19 cellular contexts compared by ENCODE assay signal in genomic region chr7:130473289-130473688, GRCh38. TPM values are rescaled to one million over a fixed set of nuclear protein-coding genes. Genes with fewer than 3 reads are reported as not detected.
DNase-seq lines count a peak whose midpoint lies in the region; ATAC-seq, FAIRE-seq and TF ChIP-seq lines count a peak whose summit lies in the region.
"Had no signal": no experiment of that assay in that cellular context is flagged by ENCODE, and none has a peak within 500 bp of the region (broad histone marks: within the 10 kb centered on the region; RNA-seq: fewer than 3 reads in every experiment).

No MANE protein-coding gene starts in this region.

- TF ChIP-seq EP300 in HepG2 (IDR thresholded peaks at IDR 0.05; ENCODE audit: low read depth in 2 of 2, low read length in 2 of 2) = no peak
- TF ChIP-seq EP300 in HepG2 (CRISPR knock-in tag; IDR thresholded peaks at IDR 0.05; ENCODE audit: borderline replicate concordance) = no peak

- in situ Hi-C loops in HepG2 (cut with HindIII; ENCODE audit: extremely low pct_ligation_motif_present, low pct_unique_long_range_greater_than_20kb) = no loop called here

- intact Hi-C loops in right lobe of liver (cut with DNase I) = no loop called here
- intact Hi-C loops in HepG2 (cut with micrococcal nuclease; ENCODE audit: unreplicated experiment) = no loop called here
- intact Hi-C loops in prostate gland (cut with DNase I) = no loop called here

- H3K4me3 ChIP-seq in right lobe of liver (no peak overlapping the region), HepG2 (replicated peaks in 1 of 3; ENCODE audit: insufficient read depth in 1 of 3, low read depth in 2 of 3, low read length in 3 of 3) (no peak overlapping the region), OCI-LY3 (ENCODE audit: low read length) (no peak overlapping the region), prostate gland (no peak overlapping the region)
- H3K4me3 ChIP-seq: neural progenitor cell, upper lobe of left lung had no signal

- no peaks in the 10 kb centered on the region for H3K36me3 ChIP-seq in right lobe of liver
- no peaks in the 10 kb centered on the region for H3K36me3 ChIP-seq in HepG2 (replicated peaks in 1 of 2; ENCODE audit: control insufficient read depth in 1 of 2, insufficient read depth in 2 of 2, low read length in 2 of 2)
- H3K36me3 ChIP-seq in OCI-LY3 (replicated peaks; ENCODE audit: low read depth, low read length) = no peaks in the 10 kb centered on the region
- H3K36me3 ChIP-seq in prostate gland = no peaks in the 10 kb centered on the region
- H3K36me3 ChIP-seq: neural progenitor cell, upper lobe of left lung had no signal

- H3K27ac ChIP-seq in right lobe of liver (no peak overlapping the region), HepG2 (ENCODE audit: extremely low read length, insufficient read depth, low read length) (no peak overlapping the region), OCI-LY3 (ENCODE audit: low read length) (no peak overlapping the region), prostate gland (no peak overlapping the region)
- H3K27ac ChIP-seq: neural progenitor cell, upper lobe of left lung had no signal

- no peaks in the 10 kb centered on the region for H4K20me1 ChIP-seq in HepG2 (ENCODE audit: insufficient read depth, low read length)
- H4K20me1 ChIP-seq in OCI-LY3 (ENCODE audit: insufficient read depth, low read length) = no peaks in the 10 kb centered on the region

- CTCF ChIA-PET in HepG2 (lab: Yijun Ruan, JAX; ENCODE audit: low intra/inter-chr PET ratio, low total read pairs) = no interaction called here
- CTCF ChIA-PET in activated CD8-positive, alpha-beta memory T cell treated with anti-CD3 and anti-CD28 coated beads, Interleukin-2, amount 10 ng/mL, durations not matched to agents 7 days and 5 days (lab: Charles Lee) = interaction anchor here (0.5 to 1.2 kb wide), 2 partner anchors 11 to 60 kb away, joined by 3 read pairs; no protein-coding TSS in a partner anchor

- no peak overlapping the region for H3K4me3 Mint-ChIP-seq in activated CD8-positive, alpha-beta memory T cell treated with anti-CD3 and anti-CD28 coated beads, Interleukin-2, amount 10 ng/mL, durations not matched to agents 7 days and 5 days
- H3K4me3 Mint-ChIP-seq: neural progenitor cell had no signal

- FAIRE-seq in HepG2 (lab: Jason Lieb, UNC) = no peak
- FAIRE-seq: endometrium, kidney had no signal

- H3K4me1 ChIP-seq in right lobe of liver (no peaks in the 10 kb centered on the region), HepG2 (ENCODE audit: insufficient read depth, low read length) (no peaks in the 10 kb centered on the region), OCI-LY3 (ENCODE audit: low read length) (peaks cover 11% of the 10 kb centered on the region), prostate gland (replicated peaks) (no peaks in the 10 kb centered on the region)
- H3K4me1 ChIP-seq: upper lobe of left lung had no signal

- no peak for TF ChIP-seq RAD21 in HepG2 (CRISPR knock-in tag; IDR thresholded peaks at IDR 0.05)

- ATAC-seq in right lobe of liver = peak; percentile 32 to 54 (median 42)
- no peak for ATAC-seq in HepG2
- ATAC-seq in HG03378 (IDR thresholded peaks at IDR 0.05; ENCODE audit: unreplicated experiment) = no peak
- no peak for ATAC-seq in activated CD8-positive, alpha-beta memory T cell treated with anti-CD3 and anti-CD28 coated beads, Interleukin-2, amount 10 ng/mL, durations not matched to agents 7 days and 5 days
- ATAC-seq: stimulated activated naive CD8-positive, alpha-beta T cell treated with anti-CD3 and anti-CD28 coated beads, Interleukin-15, Interleukin-2, amounts not matched to agents 100 U/mL and 50 U/mL, for 24 hours had no signal

- no peak overlapping the region for H3K27ac Mint-ChIP-seq in activated CD8-positive, alpha-beta memory T cell treated with anti-CD3 and anti-CD28 coated beads, Interleukin-2, amount 10 ng/mL, durations not matched to agents 7 days and 5 days

- no peak overlapping the region for H2AFZ ChIP-seq in HepG2 (ENCODE audit: low read length)
- H2AFZ ChIP-seq in OCI-LY3 (ENCODE audit: low read depth, low read length) = peak overlapping the region; percentile 56
- H2AFZ ChIP-seq: neural progenitor cell had no signal

- H3K36me3 Mint-ChIP-seq in activated CD8-positive, alpha-beta memory T cell treated with anti-CD3 and anti-CD28 coated beads, Interleukin-2, amount 10 ng/mL, durations not matched to agents 7 days and 5 days = no peaks in the 10 kb centered on the region
- H3K36me3 Mint-ChIP-seq: neural progenitor cell had no signal

- no peaks in the 10 kb centered on the region for H3K9me3 ChIP-seq in right lobe of liver
- H3K9me3 ChIP-seq in HepG2 (ENCODE audit: low read length) = peaks cover 4% of the 10 kb centered on the region; the same call in 1 of the 2 replicates
- H3K9me3 ChIP-seq in OCI-LY3 (ENCODE audit: insufficient read depth, low read length) = no peaks in the 10 kb centered on the region
- no peaks in the 10 kb centered on the region for H3K9me3 ChIP-seq in prostate gland

- H3K79me2 ChIP-seq in HepG2 (ENCODE audit: insufficient read depth, low read length) (no peaks in the 10 kb centered on the region), OCI-LY3 (ENCODE audit: low read length) (no peaks in the 10 kb centered on the region)

- no peak overlapping the region for H3K9ac ChIP-seq in HepG2 (ENCODE audit: insufficient read depth, low read depth, low read length)
- H3K9ac ChIP-seq in OCI-LY3 (ENCODE audit: low read length) = no peak overlapping the region
- H3K9ac ChIP-seq: neural progenitor cell had no signal

- no peaks in the 10 kb centered on the region for H3K27me3 ChIP-seq in right lobe of liver
- H3K27me3 ChIP-seq in HepG2 (ENCODE audit: control insufficient read depth in 1 of 2, insufficient read depth in 2 of 2, low read length in 2 of 2) = peaks cover 0 to 15% of the 10 kb centered on the region in 2 experiments; a peak in 1 of 5 replicates
- no peaks in the 10 kb centered on the region for H3K27me3 ChIP-seq in OCI-LY3 (ENCODE audit: low read depth, low read length)
- no peaks in the 10 kb centered on the region for H3K27me3 ChIP-seq in prostate gland (replicated peaks; ENCODE audit: insufficient read depth)
- H3K27me3 ChIP-seq: neural progenitor cell, upper lobe of left lung had no signal

- peaks cover 23% of the 10 kb centered on the region for H3K4me1 Mint-ChIP-seq in activated CD8-positive, alpha-beta memory T cell treated with anti-CD3 and anti-CD28 coated beads, Interleukin-2, amount 10 ng/mL, durations not matched to agents 7 days and 5 days

- peaks cover 16% of the 10 kb centered on the region for H3K27me3 Mint-ChIP-seq in activated CD8-positive, alpha-beta memory T cell treated with anti-CD3 and anti-CD28 coated beads, Interleukin-2, amount 10 ng/mL, durations not matched to agents 7 days and 5 days

- H3K9me3 Mint-ChIP-seq in activated CD8-positive, alpha-beta memory T cell treated with anti-CD3 and anti-CD28 coated beads, Interleukin-2, amount 10 ng/mL, durations not matched to agents 7 days and 5 days (ENCODE audit: low read depth) = peaks cover 2% of the 10 kb centered on the region

- TF ChIP-seq POLR2A in right lobe of liver (IDR thresholded peaks at IDR 0.05) (no peak), HepG2 (IDR thresholded peaks at IDR 0.05; ENCODE audit: insufficient read depth in 1 of 2, low read depth in 2 of 2, low read length in 2 of 2) (no peak), prostate gland (IDR thresholded peaks at IDR 0.05) (no peak)

- DNase-seq in right lobe of liver (no peak), HepG2 (ENCODE audit: low spot score) (no peak), globus pallidus (ENCODE audit: low spot score) (peak; percentile 42), prostate gland (ENCODE audit: low spot score) (no peak), NCI-H187 treated with DMSO at 0.1 percent for 48 hours (lab: John Stamatoyannopoulos, UW) (no peak)
- no peak for DNase-seq in activated CD8-positive, alpha-beta memory T cell treated with anti-CD3 and anti-CD28 coated beads, Interleukin-2, amount 10 ng/mL, durations not matched to agents 7 days and 5 days
- DNase-seq: activated gamma-delta T cell; aorta; hippocampal formation; kidney; mesendoderm; retina; stimulated activated CD4-positive, alpha-beta T cell treated with anti-CD3 and anti-CD28 coated beads, Interleukin-15, amount 100 ng/mL, for 24 hours; stimulated activated naive CD8-positive, alpha-beta T cell treated with anti-CD3 and anti-CD28 coated beads, Interleukin-15, Interleukin-2, amounts not matched to agents 100 U/mL and 50 U/mL, for 24 hours; upper lobe of left lung had no signal

- BruUV-seq in HepG2 (replicated peaks; lab: Mats Ljungman, UMichigan) = no TSS peak

- H3K4me2 ChIP-seq in HepG2 (ENCODE audit: low read depth, low read length) (no peak overlapping the region), OCI-LY3 (ENCODE audit: low read length) (peak overlapping the region; percentile 42)
- H3K4me2 ChIP-seq: neural progenitor cell had no signal

- POLR2A ChIA-PET in HepG2 (lab: Yijun Ruan, JAX) = no interaction called here

- TF ChIP-seq CTCF in right lobe of liver (IDR thresholded peaks at IDR 0.05) = no peak
- no peak for TF ChIP-seq CTCF in HepG2 (CRISPR knock-in tag; IDR thresholded peaks at IDR 0.05)
- TF ChIP-seq CTCF in OCI-LY3 (IDR thresholded peaks at IDR 0.05; ENCODE audit: low read depth, low read length) = no peak
- TF ChIP-seq CTCF in prostate gland (IDR thresholded peaks at IDR 0.05) = no peak

RNA-seq across cellular contexts. Expression of gene MEST, which starts 18.6 kb away (rescaled TPM):
- total RNA-seq in right lobe of liver = 10 to 100 TPM; 23.4 to 46.9 (median 31.2) TPM
- total RNA-seq in HepG2 (2016; rRNA removed; fragmentation: Illumina TruSeq; extraction: Trizol) = 49.5 and 51.3 TPM in 2 replicates
- total RNA-seq in HepG2 (2016; cell fraction: cytosol; rRNA removed; fragmentation: Illumina TruSeq; extraction: Trizol; ENCODE audit: low read depth) = 19.0 and 20.2 TPM in 2 replicates
- 48.3 and 49.2 TPM in 2 replicates for total RNA-seq in HepG2 (2016; cell fraction: insoluble cytoplasmic fraction; rRNA removed; fragmentation: Illumina TruSeq; extraction: Trizol)
- total RNA-seq in HepG2 (2016; cell fraction: membrane; rRNA removed; fragmentation: Illumina TruSeq; extraction: Trizol) = 66.9 and 68.4 TPM in 2 replicates
- total RNA-seq in HepG2 (2016; cell fraction: nucleus; rRNA removed; fragmentation: Illumina TruSeq; extraction: Trizol) = 32.7 and 34.1 TPM in 2 replicates
- 49.7 and 54.6 TPM in 2 replicates for polyA plus RNA-seq in HepG2 (2011; rRNA removed)
- polyA plus RNA-seq in HepG2 (2011; cell fraction: cytosol; rRNA removed) = 37.9 and 63.6 TPM in 2 replicates
- 18.8 and 26.3 TPM in 2 replicates for polyA plus RNA-seq in HepG2 (2011; cell fraction: nucleus; rRNA removed)
- polyA plus RNA-seq in HepG2 (2012) = 29.5 and 48.0 TPM in 2 replicates
- 20.0 and 26.6 TPM in 2 replicates for polyA plus RNA-seq in HepG2 (2016; cell fraction: cytosol; fragmentation: Illumina TruSeq; extraction: Trizol; ENCODE audit: low read depth)
- polyA plus RNA-seq in HepG2 (2016; cell fraction: insoluble cytoplasmic fraction; fragmentation: Illumina TruSeq; extraction: Trizol; ENCODE audit: low read depth) = 48.3 and 55.2 TPM in 2 replicates
- polyA plus RNA-seq in HepG2 (2016; cell fraction: membrane; fragmentation: Illumina TruSeq; extraction: Trizol; ENCODE audit: low read depth) = 60.1 and 64.4 TPM in 2 replicates
- 46.5 and 51.1 TPM in 2 replicates for polyA plus RNA-seq in HepG2 (2016; cell fraction: nucleus; fragmentation: Illumina TruSeq; extraction: Trizol; ENCODE audit: insufficient read depth, low read depth)
- polyA minus RNA-seq in HepG2 (2011; rRNA and poly(A)+ RNA removed; ENCODE audit: low replicate concordance) = 60.0 and 103 TPM in 2 replicates
- 25.5 and 40.2 TPM in 2 replicates for polyA minus RNA-seq in HepG2 (2011; cell fraction: cytosol; rRNA and poly(A)+ RNA removed)
- 20.6 and 29.3 TPM in 2 replicates for polyA minus RNA-seq in HepG2 (2011; cell fraction: nucleus; rRNA and poly(A)+ RNA removed)
- 10 to 100 TPM; 31.1 to 41.6 TPM for total RNA-seq in prostate gland
- total RNA-seq in activated CD8-positive, alpha-beta memory T cell treated with anti-CD3 and anti-CD28 coated beads, Interleukin-2, amount 10 ng/mL, durations not matched to agents 7 days and 5 days = 1 to 10 TPM; 2.5 to 3.2 TPM

RNA-seq across cellular contexts. Expression of gene CEP41, which starts 32.5 kb away (rescaled TPM):
- 10 to 100 TPM in 1 of 6 experiments, 1 to 10 TPM in 5; 2.6 to 11.7 (median 4.6) TPM for total RNA-seq in right lobe of liver
- 8.5 and 8.7 TPM in 2 replicates for total RNA-seq in HepG2 (2016; rRNA removed; fragmentation: Illumina TruSeq; extraction: Trizol)
- 1.4 and 1.5 TPM in 2 replicates for total RNA-seq in HepG2 (2016; cell fraction: cytosol; rRNA removed; fragmentation: Illumina TruSeq; extraction: Trizol; ENCODE audit: low read depth)
- total RNA-seq in HepG2 (2016; cell fraction: insoluble cytoplasmic fraction; rRNA removed; fragmentation: Illumina TruSeq; extraction: Trizol) = 7.4 and 7.9 TPM in 2 replicates
- 3.0 and 4.0 TPM in 2 replicates for total RNA-seq in HepG2 (2016; cell fraction: membrane; rRNA removed; fragmentation: Illumina TruSeq; extraction: Trizol)
- total RNA-seq in HepG2 (2016; cell fraction: nucleus; rRNA removed; fragmentation: Illumina TruSeq; extraction: Trizol) = 10.6 and 11.1 TPM in 2 replicates
- 8.1 and 9.0 TPM in 2 replicates for polyA plus RNA-seq in HepG2 (2011; rRNA removed)
- 6.4 and 7.7 TPM in 2 replicates for polyA plus RNA-seq in HepG2 (2011; cell fraction: cytosol; rRNA removed)
- 3.8 and 5.7 TPM in 2 replicates for polyA plus RNA-seq in HepG2 (2011; cell fraction: nucleus; rRNA removed)
- polyA plus RNA-seq in HepG2 (2012) = 3.7 and 5.1 TPM in 2 replicates
- polyA plus RNA-seq in HepG2 (2016; cell fraction: cytosol; fragmentation: Illumina TruSeq; extraction: Trizol; ENCODE audit: low read depth) = 2.5 and 2.6 TPM in 2 replicates
- 10.0 and 12.3 TPM in 2 replicates for polyA plus RNA-seq in HepG2 (2016; cell fraction: insoluble cytoplasmic fraction; fragmentation: Illumina TruSeq; extraction: Trizol; ENCODE audit: low read depth)
- polyA plus RNA-seq in HepG2 (2016; cell fraction: membrane; fragmentation: Illumina TruSeq; extraction: Trizol; ENCODE audit: low read depth) = 3.4 and 3.6 TPM in 2 replicates
- polyA plus RNA-seq in HepG2 (2016; cell fraction: nucleus; fragmentation: Illumina TruSeq; extraction: Trizol; ENCODE audit: insufficient read depth, low read depth) = 12.0 and 12.7 TPM in 2 replicates
- 5.8 and 8.1 TPM in 2 replicates for polyA minus RNA-seq in HepG2 (2011; rRNA and poly(A)+ RNA removed; ENCODE audit: low replicate concordance)
- polyA minus RNA-seq in HepG2 (2011; cell fraction: cytosol; rRNA and poly(A)+ RNA removed) = 4.9 and 5.2 TPM in 2 replicates
- polyA minus RNA-seq in HepG2 (2011; cell fraction: nucleus; rRNA and poly(A)+ RNA removed) = 6.3 and 9.1 TPM in 2 replicates
- total RNA-seq in prostate gland = 10 to 100 TPM in 1 of 2 donors, 1 to 10 TPM in 1; 6.6 to 16.2 TPM
- total RNA-seq in activated CD8-positive, alpha-beta memory T cell treated with anti-CD3 and anti-CD28 coated beads, Interleukin-2, amount 10 ng/mL, durations not matched to agents 7 days and 5 days = 10 to 100 TPM; 22.0 to 23.3 TPM

Comparison
In these comparisons a context has a peak if more than half of its experiments do, and no peak if none do; other contexts are left out.
1. ATAC-seq: peak in right lobe of liver (4 of 4); none in HepG2 (single experiment), HG03378 (single experiment) and activated CD8-positive, alpha-beta memory T cell treated with anti-CD3 and anti-CD28 coated beads, Interleukin-2, amount 10 ng/mL, durations not matched to agents 7 days and 5 days (single experiment).
2. RNA of gene MEST, which starts 18.6 kb away (total RNA-seq): 19.0 to 68.4 TPM in HepG2, 31.1 to 41.6 TPM in prostate gland and 23.4 to 46.9 TPM in right lobe of liver; 2.5 to 3.2 TPM in activated CD8-positive, alpha-beta memory T cell treated with anti-CD3 and anti-CD28 coated beads, Interleukin-2, amount 10 ng/mL, durations not matched to agents 7 days and 5 days; every median in the first group is over 4 times any median in the second.